14 cellular contexts compared by ENCODE assay signal in the genomic region with DNA sequence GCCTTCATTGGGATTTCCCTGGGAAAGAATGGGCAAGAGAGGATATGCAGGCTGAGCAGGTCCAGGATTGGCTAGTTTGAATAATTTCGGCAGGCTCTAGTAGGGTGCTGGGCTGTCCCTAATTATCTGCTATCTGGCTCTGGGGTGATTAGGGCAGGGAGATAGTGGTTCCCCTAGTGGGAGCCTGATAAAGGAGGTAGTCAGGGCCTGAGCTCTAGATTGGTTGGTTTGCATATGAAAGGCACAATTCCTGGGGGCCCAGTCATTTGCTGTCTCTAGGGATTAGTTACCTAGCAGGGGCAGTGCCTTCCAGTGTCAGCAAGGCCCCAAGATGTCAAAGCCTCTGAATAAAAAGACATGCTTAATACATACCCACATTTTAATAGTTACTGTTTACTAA.
"Had no signal": no experiment of that assay in that cellular context is flagged by ENCODE, and none has a peak within 500 bp of the region (broad histone marks: within the 10 kb centered on the region; RNA-seq: fewer than 3 reads in every experiment).

No MANE protein-coding gene starts in this region.

- H3K4me1 ChIP-seq: ascending aorta, esophagus squamous epithelium had no signal

- H3K27ac ChIP-seq: ascending aorta, esophagus squamous epithelium had no signal

- H3K27me3 Mint-ChIP-seq: memory B cell; naive thymus-derived CD4-positive, alpha-beta T cell had no signal

- H3K36me3 ChIP-seq: ascending aorta, esophagus squamous epithelium had no signal

- ATAC-seq: activated CD4-positive, CD25-positive, alpha-beta regulatory T cell treated with anti-CD3 and anti-CD28 coated beads, Interleukin-2, amount 50 U/mL, for 24 hours; activated T-cell treated with anti-CD3 and anti-CD28 coated beads, Interleukin-2, amount 50 U/mL, for 72 hours; naive thymus-derived CD4-positive, alpha-beta T cell had no signal

- H3K27ac Mint-ChIP-seq: activated T-cell treated with anti-CD3 and anti-CD28 coated beads, Interleukin-2, amount 50 U/mL, for 72 hours; memory B cell; naive thymus-derived CD4-positive, alpha-beta T cell had no signal

- H3K36me3 Mint-ChIP-seq: memory B cell; naive thymus-derived CD4-positive, alpha-beta T cell had no signal

- H3K27me3 ChIP-seq: ascending aorta, esophagus squamous epithelium had no signal

- DNase-seq: activated CD8-positive, alpha-beta memory T cell treated with anti-CD3 and anti-CD28 coated beads for 24 hours; activated CD8-positive, alpha-beta memory T cell treated with anti-CD3 and anti-CD28 coated beads, Interleukin-2, amount 50 U/mL, for 48 hours; activated effector memory CD4-positive, alpha-beta T cell treated with anti-CD3 and anti-CD28 coated beads, Interleukin-2, amount 50 U/mL, for 16 hours; activated naive CD4-positive, alpha-beta T cell treated with anti-CD3 and anti-CD28 coated beads, Interleukin-2, amount 50 U/mL, for 16 hours; activated T-cell treated with anti-CD3 and anti-CD28 coated beads, Interleukin-2, amount 50 U/mL, for 72 hours; effector memory CD4-positive, alpha-beta T cell; esophagus squamous epithelium; naive thymus-derived CD4-positive, alpha-beta T cell; stimulated activated naive CD4-positive, alpha-beta T cell; T-helper 1 cell; T-helper 9 cell had no signal

- H3K4me3 Mint-ChIP-seq: activated T-cell treated with anti-CD3 and anti-CD28 coated beads, Interleukin-2, amount 50 U/mL, for 72 hours; memory B cell; naive thymus-derived CD4-positive, alpha-beta T cell had no signal

- H3K9me3 ChIP-seq: ascending aorta, esophagus squamous epithelium had no signal

- H3K4me1 Mint-ChIP-seq: memory B cell; naive thymus-derived CD4-positive, alpha-beta T cell had no signal

- H3K4me3 ChIP-seq: ascending aorta, esophagus squamous epithelium had no signal
